33 cellular contexts compared by ENCODE assay signal in genomic region chr20:58225490-58226200, GRCh38. TPM values are rescaled to one million over a fixed set of nuclear protein-coding genes. Genes with fewer than 3 reads are reported as not detected.
"Had no signal": no experiment of that assay in that cellular context is flagged by ENCODE, and none has a peak within 500 bp of the region (broad histone marks: within the 10 kb centered on the region; RNA-seq: fewer than 3 reads in every experiment).

No MANE protein-coding gene starts in this region.

- H3K27ac Mint-ChIP-seq: activated naive CD4-positive, alpha-beta T cell treated with anti-CD3 and anti-CD28 coated beads for 36 hours; activated naive CD8-positive, alpha-beta T cell treated with anti-CD3 and anti-CD28 coated beads, Interleukin-2, amount 50 U/mL, for 24 hours; dendritic cell treated with granulocyte-macrophage colony-stimulating factor and Interleukin-4, amounts not matched to agents 40 ng/mL and 50 ng/mL, for 4 days; neural progenitor cell; WTC11 had no signal

- H3K4me3 ChIP-seq: body of pancreas, cardiac muscle cell, gastroesophageal sphincter, heart left ventricle, neural progenitor cell, testis, uterus had no signal

- H3K27ac ChIP-seq: body of pancreas, cardiac muscle cell, gastroesophageal sphincter, heart left ventricle, neural progenitor cell, testis, uterus had no signal

- H3K4me1 ChIP-seq: body of pancreas, testis had no signal

- H3K9ac ChIP-seq: neural progenitor cell had no signal

- DNase-seq: activated CD4-positive, alpha-beta T cell treated with anti-CD3 and anti-CD28 coated beads for 4 hours; activated CD4-positive, alpha-beta T cell treated with anti-CD3 and anti-CD28 coated beads, Interleukin-2, amount 50 U/mL, for 48 hours; activated CD8-positive, alpha-beta memory T cell treated with anti-CD3 and anti-CD28 coated beads, Interleukin-2, amount 50 U/mL, for 48 hours; activated naive CD4-positive, alpha-beta T cell treated with anti-CD3 and anti-CD28 coated beads for 36 hours; activated naive CD8-positive, alpha-beta T cell treated with anti-CD3 and anti-CD28 coated beads, Interleukin-2, amount 50 U/mL, for 24 hours; activated T-cell treated with anti-CD3 and anti-CD28 coated beads, Interleukin-2, amount 50 U/mL, for 4 hours; anterior cingulate cortex; body of pancreas; effector CD8-positive, alpha-beta T cell; heart left ventricle; islet precursor cell; left cardiac atrium; posterior cingulate gyrus; stimulated activated CD4-positive, alpha-beta T cell treated with anti-CD3 and anti-CD28 coated beads, Interleukin-2, amount 100 ng/mL, for 48 hours; stimulated activated CD8-positive, alpha-beta memory T cell treated with anti-CD3 and anti-CD28 coated beads, Interleukin-4, amount 100 ng/mL, for 48 hours; stimulated activated naive CD4-positive, alpha-beta T cell; T1000; testis; trophoblast cell; uterus had no signal

- ATAC-seq: activated naive CD8-positive, alpha-beta T cell treated with anti-CD3 and anti-CD28 coated beads, Interleukin-2, amount 50 U/mL, for 24 hours; activated T-cell treated with anti-CD3 and anti-CD28 coated beads, Interleukin-2, amount 50 U/mL, for 4 hours; body of pancreas; esophagus mucosa; gastroesophageal sphincter; sciatic nerve; WTC11 had no signal

- H3K4me2 ChIP-seq: neural progenitor cell had no signal

- H3K27me3 ChIP-seq: testis had no signal

- H3K36me3 Mint-ChIP-seq: neural progenitor cell, WTC11 had no signal

- H3K9me3 ChIP-seq: body of pancreas, gastroesophageal sphincter, heart left ventricle, testis, uterus had no signal

- H3K4me3 Mint-ChIP-seq: activated naive CD4-positive, alpha-beta T cell treated with anti-CD3 and anti-CD28 coated beads for 36 hours; activated naive CD8-positive, alpha-beta T cell treated with anti-CD3 and anti-CD28 coated beads, Interleukin-2, amount 50 U/mL, for 24 hours; activated T-cell treated with anti-CD3 and anti-CD28 coated beads, Interleukin-2, amount 50 U/mL, for 4 hours; dendritic cell treated with granulocyte-macrophage colony-stimulating factor and Interleukin-4, amounts not matched to agents 40 ng/mL and 50 ng/mL, for 4 days had no signal

- H3K9me3 Mint-ChIP-seq: activated naive CD4-positive, alpha-beta T cell treated with anti-CD3 and anti-CD28 coated beads for 36 hours; activated naive CD8-positive, alpha-beta T cell treated with anti-CD3 and anti-CD28 coated beads, Interleukin-2, amount 50 U/mL, for 24 hours; activated T-cell treated with anti-CD3 and anti-CD28 coated beads, Interleukin-2, amount 50 U/mL, for 4 hours; dendritic cell treated with granulocyte-macrophage colony-stimulating factor and Interleukin-4, amounts not matched to agents 40 ng/mL and 50 ng/mL, for 4 days had no signal

- H2AFZ ChIP-seq: neural progenitor cell had no signal

RNA-seq across cellular contexts. Expression of gene ANKRD60, which starts 2.8 kb away (rescaled TPM):
- total RNA-seq: activated CD8-positive, alpha-beta memory T cell treated with anti-CD3 and anti-CD28 coated beads for 36 hours; activated naive CD4-positive, alpha-beta T cell treated with anti-CD3 and anti-CD28 coated beads for 36 hours; activated T-cell treated with anti-CD3 and anti-CD28 coated beads, Interleukin-2, amount 50 U/mL, for 4 hours; body of pancreas; cardiac muscle cell; cerebellum; esophagus mucosa; gastroesophageal sphincter; heart left ventricle; left cardiac atrium; liver; omental fat pad; renal cortical epithelial cell; sciatic nerve; T-helper 1 cell treated with Interleukin-12 subunit alpha and Interleukin-12 subunit beta and Interleukin-4 antibody, amounts not matched to agents 30 ng/mL and 1 ng/mL, for 36 hours; uterus; WTC11 had no signal
